ENCODE assay signal across 11 cellular contexts in genomic region chr16:79261944-79262552, GRCh38.
"Had no signal": no experiment of that assay in that cellular context is flagged by ENCODE, and none has a peak within 500 bp of the region (broad histone marks: within the 10 kb centered on the region; RNA-seq: fewer than 3 reads in every experiment).

No MANE protein-coding gene starts in this region.

- H3K4me3 Mint-ChIP-seq: central memory CD8-positive, alpha-beta T cell; dendritic cell treated with granulocyte-macrophage colony-stimulating factor and Interleukin-4, amounts not matched to agents 40 ng/mL and 50 ng/mL, for 4 days; endodermal cell; nephron progenitor cell; stimulated activated memory B cell treated with anti-CD40 and anti-IgM and Interleukin-4, amounts not matched to agents 10 μg/mL and 1 μg/mL and 100 μg/mL, for 72 hours had no signal

- H3K27me3 Mint-ChIP-seq: central memory CD8-positive, alpha-beta T cell had no signal

- DNase-seq: activated CD8-positive, alpha-beta memory T cell treated with anti-CD3 and anti-CD28 coated beads, Interleukin-2, amount 50 U/mL, for 4 hours; activated gamma-delta T cell treated with Interleukin-2 at 50 U/mL for 16 hours; foreskin fibroblast; mammary epithelial cell had no signal

- H3K27ac Mint-ChIP-seq: activated naive CD4-positive, alpha-beta T cell treated with anti-CD3 and anti-CD28 coated beads, Interleukin-2, amount 50 U/mL, for 72 hours; endodermal cell; nephron progenitor cell; progenitor cell of endocrine pancreas; stimulated activated memory B cell treated with anti-CD40 and anti-IgM and Interleukin-4, amounts not matched to agents 10 μg/mL and 1 μg/mL and 100 μg/mL, for 72 hours had no signal

- ATAC-seq: stimulated activated memory B cell treated with anti-CD40 and anti-IgM and Interleukin-4, amounts not matched to agents 10 μg/mL and 1 μg/mL and 100 μg/mL, for 72 hours had no signal

- H3K9me3 Mint-ChIP-seq: central memory CD8-positive, alpha-beta T cell; dendritic cell treated with granulocyte-macrophage colony-stimulating factor and Interleukin-4, amounts not matched to agents 40 ng/mL and 50 ng/mL, for 4 days; endodermal cell; nephron progenitor cell had no signal

- H3K36me3 Mint-ChIP-seq: stimulated activated memory B cell treated with anti-CD40 and anti-IgM and Interleukin-4, amounts not matched to agents 10 μg/mL and 1 μg/mL and 100 μg/mL, for 72 hours had no signal
